ENCODE assay signal across 22 cellular contexts in the genomic region with DNA sequence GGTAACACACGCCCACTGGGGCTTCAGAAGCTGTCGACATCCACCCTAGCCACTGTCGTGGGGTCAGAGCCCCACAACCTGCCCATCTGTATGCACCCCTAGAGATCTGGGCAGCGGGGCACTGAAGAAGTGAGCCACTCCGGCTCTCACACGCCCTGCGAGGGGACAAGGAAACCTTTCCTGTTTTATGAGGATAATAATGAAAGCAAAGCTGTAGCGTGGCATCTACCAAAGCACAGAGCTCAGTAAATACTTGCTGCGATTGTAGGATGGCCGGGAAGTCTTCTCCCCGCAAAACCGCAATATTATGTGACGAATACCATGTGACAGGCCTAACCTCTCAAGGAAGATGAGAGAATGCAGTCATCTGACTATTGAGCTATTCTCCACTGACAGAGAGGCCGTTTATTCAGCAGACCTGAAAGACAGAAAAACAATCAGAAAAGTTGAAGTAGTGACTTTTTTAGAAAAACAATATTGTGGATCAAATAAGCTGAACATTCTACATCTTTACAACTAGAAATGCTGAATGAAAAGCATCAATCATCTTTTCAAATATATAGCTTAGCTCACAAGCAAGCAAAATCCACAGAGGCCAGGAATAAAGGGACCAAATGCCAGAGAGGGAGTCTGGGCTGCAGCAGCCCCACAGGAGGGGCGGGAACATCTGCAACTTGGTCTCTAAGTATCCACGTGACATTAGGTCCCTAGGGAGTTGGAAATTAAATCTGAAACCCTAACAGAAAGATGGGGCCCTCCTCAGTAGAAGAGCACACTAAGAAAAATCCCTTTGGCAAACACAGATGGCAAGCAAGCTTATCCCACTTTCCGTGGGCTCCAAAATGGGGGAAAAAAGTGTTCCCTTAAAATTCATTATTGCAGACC.
DNase-seq lines count a peak whose midpoint lies in the region; ATAC-seq and TF ChIP-seq lines count a peak whose summit lies in the region.
"Had no signal": no experiment of that assay in that cellular context is flagged by ENCODE, and none has a peak within 500 bp of the region (broad histone marks: within the 10 kb centered on the region; RNA-seq: fewer than 3 reads in every experiment).

No MANE protein-coding gene starts in this region.

- CTCF ChIA-PET in activated CD8-positive, alpha-beta T cell treated with anti-CD3 and anti-CD28 coated beads for 36 hours (lab: Charles Lee), result no interaction called here

- no peaks in the 10 kb centered on the region for H3K27me3 Mint-ChIP-seq in type B pancreatic cell
- peaks cover 9% of the 10 kb centered on the region for H3K27me3 Mint-ChIP-seq in activated CD8-positive, alpha-beta T cell treated with anti-CD3 and anti-CD28 coated beads for 36 hours

- no peaks in the 10 kb centered on the region for H3K79me2 ChIP-seq in osteoblast (ENCODE audit: insufficient read depth, low read length)

- no peaks in the 10 kb centered on the region for H3K27me3 ChIP-seq in osteoblast (ENCODE audit: insufficient read depth, low read length)
- H3K27me3 ChIP-seq: ascending aorta, heart right ventricle had no signal

- no peak for ATAC-seq in activated CD8-positive, alpha-beta T cell treated with anti-CD3 and anti-CD28 coated beads for 36 hours
- ATAC-seq in HG03457 (IDR thresholded peaks at IDR 0.05; ENCODE audit: unreplicated experiment), result no peak
- ATAC-seq: effector memory CD8-positive, alpha-beta T cell; GM12878; heart right ventricle had no signal

- H3K4me1 ChIP-seq in osteoblast (ENCODE audit: insufficient read depth, low read length), result no peaks in the 10 kb centered on the region
- H3K4me1 ChIP-seq: ascending aorta, prostate gland had no signal

- no peaks in the 10 kb centered on the region for H3K36me3 ChIP-seq in osteoblast (ENCODE audit: insufficient read depth, low read length)
- H3K36me3 ChIP-seq: ascending aorta, heart right ventricle, prostate gland had no signal

- H3K4me3 ChIP-seq in Jurkat, Clone E6-1 (ENCODE audit: low read length), result no peak overlapping the region; the same call in 1 of the 2 replicates
- H3K4me3 ChIP-seq in coronary artery, result no peak overlapping the region
- H3K4me3 ChIP-seq in osteoblast (ENCODE audit: insufficient read depth, low read length), result no peak overlapping the region
- H3K4me3 ChIP-seq: ascending aorta, GM12878, heart right ventricle, lung, prostate gland, smooth muscle cell had no signal

- peaks cover 12% of the 10 kb centered on the region for H3K4me1 Mint-ChIP-seq in type B pancreatic cell (ENCODE audit: unreplicated experiment)
- no peaks in the 10 kb centered on the region for H3K4me1 Mint-ChIP-seq in activated CD8-positive, alpha-beta T cell treated with anti-CD3 and anti-CD28 coated beads for 36 hours (ENCODE audit: low read depth)
- H3K4me1 Mint-ChIP-seq: naive B cell had no signal

- no peaks in the 10 kb centered on the region for H4K20me1 ChIP-seq in osteoblast (ENCODE audit: insufficient read depth, low read length)

- H2AFZ ChIP-seq in osteoblast (ENCODE audit: low read length), result no peak overlapping the region

- peak overlapping the region; percentile 35 for H3K27ac Mint-ChIP-seq in type B pancreatic cell
- H3K27ac Mint-ChIP-seq in activated CD8-positive, alpha-beta T cell treated with anti-CD3 and anti-CD28 coated beads for 36 hours, result no peak overlapping the region
- H3K27ac Mint-ChIP-seq: effector memory CD8-positive, alpha-beta T cell; naive B cell had no signal

- H3K36me3 Mint-ChIP-seq in type B pancreatic cell, result no peaks in the 10 kb centered on the region
- H3K36me3 Mint-ChIP-seq in activated CD8-positive, alpha-beta T cell treated with anti-CD3 and anti-CD28 coated beads for 36 hours (ENCODE audit: low read depth), result no peaks in the 10 kb centered on the region
- H3K36me3 Mint-ChIP-seq: naive B cell had no signal

- no peak overlapping the region for H3K4me2 ChIP-seq in osteoblast (ENCODE audit: insufficient read depth, low read length)
- H3K4me2 ChIP-seq: smooth muscle cell had no signal

- POLR2A ChIA-PET in activated CD8-positive, alpha-beta T cell treated with anti-CD3 and anti-CD28 coated beads for 36 hours (lab: Charles Lee), result no interaction called here

- H3K9me3 Mint-ChIP-seq in type B pancreatic cell, result no peaks in the 10 kb centered on the region
- H3K9me3 Mint-ChIP-seq in activated CD8-positive, alpha-beta T cell treated with anti-CD3 and anti-CD28 coated beads for 36 hours, result peaks cover 2% of the 10 kb centered on the region
- H3K9me3 Mint-ChIP-seq: effector memory CD8-positive, alpha-beta T cell had no signal

- intact Hi-C loops in activated CD8-positive, alpha-beta T cell treated with anti-CD3 and anti-CD28 coated beads for 36 hours (cut with micrococcal nuclease), result no loop called here

- H3K4me3 Mint-ChIP-seq in type B pancreatic cell, result no peak overlapping the region
- H3K4me3 Mint-ChIP-seq in activated CD8-positive, alpha-beta T cell treated with anti-CD3 and anti-CD28 coated beads for 36 hours, result no peak overlapping the region
- H3K4me3 Mint-ChIP-seq: effector memory CD8-positive, alpha-beta T cell had no signal

- peak; percentile 30 for DNase-seq in Jurkat, Clone E6-1 (ENCODE audit: low read depth, low spot score)
- DNase-seq in NCI-H526 (lab: John Stamatoyannopoulos, UW), result peak; percentile 25 to 73
- DNase-seq in coronary artery (ENCODE audit: low spot score), result peak; percentile 26
- no peak for DNase-seq in type B pancreatic cell (ENCODE audit: extremely low spot score, unreplicated experiment)
- no peak for DNase-seq in activated CD8-positive, alpha-beta T cell treated with anti-CD3 and anti-CD28 coated beads for 36 hours
- no peak for DNase-seq in osteoblast (ENCODE audit: insufficient read length, low spot score, missing footprints)
- DNase-seq: activated CD4-positive, alpha-beta T cell treated with anti-CD3 and anti-CD28 coated beads, Interleukin-2, amount 50 U/mL, for 48 hours; activated naive CD4-positive, alpha-beta T cell; Calu3; cerebellar nuclear complex; effector memory CD8-positive, alpha-beta T cell; GDM1; heart right ventricle; naive B cell; stimulated activated CD4-positive, alpha-beta T cell treated with anti-CD3 and anti-CD28 coated beads, Interleukin-4, amount 100 ng/mL, for 24 hours; T-helper 1 cell had no signal

- TF ChIP-seq CTCF in coronary artery (IDR thresholded peaks at IDR 0.05), result no peak
- TF ChIP-seq CTCF in type B pancreatic cell (conservative IDR thresholded peaks at IDR 0.05), result no peak
- TF ChIP-seq CTCF in activated CD8-positive, alpha-beta T cell treated with anti-CD3 and anti-CD28 coated beads for 36 hours (IDR thresholded peaks at IDR 0.05), result no peak
- TF ChIP-seq CTCF in osteoblast (IDR thresholded peaks at IDR 0.05; ENCODE audit: extremely low read depth, low read depth, low read length), result no peak

- no peaks in the 10 kb centered on the region for H3K9me3 ChIP-seq in osteoblast (ENCODE audit: low read depth, low read length)
- H3K9me3 ChIP-seq: ascending aorta, heart right ventricle, prostate gland had no signal

- no peak overlapping the region for H3K27ac ChIP-seq in coronary artery
- H3K27ac ChIP-seq in osteoblast (ENCODE audit: low read depth, low read length), result no peak overlapping the region
- H3K27ac ChIP-seq: ascending aorta, heart right ventricle, prostate gland had no signal

Comparison
In these comparisons a context has a peak if more than half of its experiments do, and no peak if none do; other contexts are left out.
1. DNase-seq: peak in Jurkat, Clone E6-1 (single experiment), NCI-H526 (2 of 2) and coronary artery (single experiment); none in type B pancreatic cell (single experiment), activated CD8-positive, alpha-beta T cell treated with anti-CD3 and anti-CD28 coated beads for 36 hours (single experiment) and osteoblast (single experiment).